In the genomic region with DNA sequence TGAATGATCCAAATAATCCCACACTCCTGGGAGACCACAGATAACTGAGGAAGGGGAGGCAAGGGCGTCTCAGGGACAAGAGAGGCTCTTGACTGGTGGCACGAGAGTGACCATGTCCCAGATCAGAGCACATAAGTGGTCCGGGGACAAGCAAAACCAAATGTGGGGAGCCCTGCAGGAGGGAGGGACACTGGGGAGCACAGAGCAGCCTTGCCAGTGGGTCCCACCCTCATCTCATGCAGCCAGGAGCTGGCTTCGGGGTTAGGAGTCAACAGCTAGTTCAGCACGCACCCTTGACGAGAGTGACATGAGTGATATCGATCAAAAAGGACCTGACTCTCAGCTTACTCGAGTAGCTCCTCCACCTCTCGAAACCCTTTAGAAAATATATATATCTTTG, we compare ENCODE assay signal across 29 cellular contexts. TPM values are rescaled to one million over a fixed set of nuclear protein-coding genes. Genes with fewer than 3 reads are reported as not detected.
"Had no signal": no experiment of that assay in that cellular context is flagged by ENCODE, and none has a peak within 500 bp of the region (broad histone marks: within the 10 kb centered on the region; RNA-seq: fewer than 3 reads in every experiment).

No MANE protein-coding gene starts in this region.

- H3K9me3 ChIP-seq: ascending aorta, SJCRH30 had no signal

- H3K4me3 ChIP-seq: ascending aorta, cardiac muscle cell, K562, PC-9, SJCRH30, SK-N-MC had no signal

- DNase-seq: activated CD4-positive, alpha-beta T cell treated with anti-CD3 and anti-CD28 coated beads, Interleukin-2, amount 10 ng/mL, durations not matched to agents 24 days and 14 days; activated CD4-positive, alpha-beta T cell treated with anti-CD3 and anti-CD28 coated beads, Interleukin-2, amount 50 U/mL, for 4 hours; activated CD8-positive, alpha-beta T cell treated with anti-CD3 and anti-CD28 coated beads for 36 hours; activated effector memory CD4-positive, alpha-beta T cell treated with anti-CD3 and anti-CD28 coated beads, Interleukin-2, amount 50 U/mL, for 16 hours; activated naive CD4-positive, alpha-beta T cell treated with Interleukin-2 at 50 U/mL for 16 hours; activated naive CD8-positive, alpha-beta T cell treated with anti-CD3 and anti-CD28 coated beads, Interleukin-2, amount 10 ng/mL, durations not matched to agents 7 days and 5 days; activated T-cell treated with anti-CD3 and anti-CD28 coated beads, Interleukin-2, amount 50 U/mL, for 1 hour; activated T-cell treated with anti-CD3 and anti-CD28 coated beads, Interleukin-2, amount 50 U/mL, for 72 hours; amygdala; NCI-H1092 treated with DMSO at 0.1 percent for 48 hours; NCI-H1417 treated with DMSO at 0.1 percent for 48 hours; NCI-H187 treated with DMSO at 0.1 percent for 48 hours; NCI-H2081; NCI-H2171 treated with DMSO at 0.1 percent for 48 hours; NCI-H345; NCI-H524 treated with DMSO at 0.1 percent for 48 hours; NK-92 treated with Interleukin-12 subunit alpha and Interleukin-12 subunit beta, amount 100 ng/mL, for 24 hours; PC-9; SHP77; SJCRH30 had no signal

- H3K27me3 ChIP-seq: ascending aorta, SJCRH30 had no signal

- H3K27ac ChIP-seq: ascending aorta, cardiac muscle cell, PC-9, RWPE1, SJCRH30, SK-N-MC had no signal

- ATAC-seq: activated CD8-positive, alpha-beta T cell treated with anti-CD3 and anti-CD28 coated beads for 36 hours; activated T-cell treated with anti-CD3 and anti-CD28 coated beads, Interleukin-2, amount 50 U/mL, for 72 hours; activated T-helper 17 cell treated with anti-CD3 and anti-CD28 coated beads, Interleukin-2, amount 50 U/mL, for 72 hours; K562 had no signal

- H3K4me1 ChIP-seq: ascending aorta, SJCRH30 had no signal

- H3K36me3 ChIP-seq: ascending aorta, cardiac muscle cell, SJCRH30 had no signal

RNA-seq across cellular contexts. Expression of gene UBE2QL1, which starts 16.5 kb away (rescaled TPM):
- total RNA-seq: activated CD8-positive, alpha-beta memory T cell treated with anti-CD3 and anti-CD28 coated beads for 36 hours; activated CD8-positive, alpha-beta T cell treated with anti-CD3 and anti-CD28 coated beads for 36 hours; activated naive CD8-positive, alpha-beta T cell treated with anti-CD3 and anti-CD28 coated beads, Interleukin-2, amount 10 ng/mL, durations not matched to agents 7 days and 5 days; activated T-helper 17 cell treated with anti-CD3 and anti-CD28 coated beads, Interleukin-2, amount 50 U/mL, for 72 hours; K562; OCI-LY7; PC-9; T-helper 2 cell treated with Interferon-gamma antibody and Interleukin-4, amounts not matched to agents 100 ng/mL and 5 ng/mL, for 36 hours had no signal
- polyA plus RNA-seq: K562 had no signal
